18 cellular contexts compared by ENCODE assay signal in genomic region chrX:19954707-19955106, GRCh38. TPM values are rescaled to one million over a fixed set of nuclear protein-coding genes. Genes with fewer than 3 reads are reported as not detected.
DNase-seq lines count a peak whose midpoint lies in the region; TF ChIP-seq lines count a peak whose summit lies in the region.
"Had no signal": no experiment of that assay in that cellular context is flagged by ENCODE, and none has a peak within 500 bp of the region (broad histone marks: within the 10 kb centered on the region; RNA-seq: fewer than 3 reads in every experiment).

No MANE protein-coding gene starts in this region.

- H3K36me3 ChIP-seq in ACC112 (ENCODE audit: insufficient read depth, low read length) (peaks cover under 1% of the 10 kb centered on the region; the same call in 1 of the 2 replicates), SK-N-MC (ENCODE audit: insufficient read depth, low read length) (no peaks in the 10 kb centered on the region), osteoblast (ENCODE audit: insufficient read depth, low read length) (peaks cover 5% of the 10 kb centered on the region), SJCRH30 (peaks cover 2% of the 10 kb centered on the region; the same call in 1 of the 2 replicates), BE2C (no peaks in the 10 kb centered on the region)

- no peaks in the 10 kb centered on the region for H3K27me3 Mint-ChIP-seq in osteocyte (ENCODE audit: unreplicated experiment)

- peaks cover 3% of the 10 kb centered on the region for H4K20me1 ChIP-seq in osteoblast (ENCODE audit: insufficient read depth, low read length)

- H3K9me3 ChIP-seq in SK-N-MC (ENCODE audit: low read depth, low read length) (no peaks in the 10 kb centered on the region), osteoblast (ENCODE audit: low read depth, low read length) (no peaks in the 10 kb centered on the region), SJCRH30 (replicated peaks) (no peaks in the 10 kb centered on the region), BE2C (no peaks in the 10 kb centered on the region)

- H2AFZ ChIP-seq in ACC112 (ENCODE audit: low read length, unreplicated experiment), result no peak overlapping the region
- no peak overlapping the region for H2AFZ ChIP-seq in osteoblast (ENCODE audit: low read length)

- no peak overlapping the region for H3K4me3 ChIP-seq in ACC112 (ENCODE audit: low read depth, low read length)
- H3K4me3 ChIP-seq in SK-N-MC, result no peak overlapping the region
- no peak overlapping the region for H3K4me3 ChIP-seq in fibroblast of mammary gland (ENCODE audit: control insufficient read depth, low read depth, low read length)
- no peak overlapping the region for H3K4me3 ChIP-seq in osteoblast (ENCODE audit: insufficient read depth, low read length)
- H3K4me3 ChIP-seq in SJCRH30, result no peak overlapping the region
- H3K4me3 ChIP-seq in BE2C (ENCODE audit: low read depth, low read length), result no peak overlapping the region

- H3K36me3 Mint-ChIP-seq in osteocyte (ENCODE audit: unreplicated experiment), result peaks cover 5% of the 10 kb centered on the region

- H3K79me2 ChIP-seq in ACC112 (ENCODE audit: control insufficient read depth, insufficient read depth, low read length, unreplicated experiment), result no peaks in the 10 kb centered on the region
- no peaks in the 10 kb centered on the region for H3K79me2 ChIP-seq in osteoblast (ENCODE audit: insufficient read depth, low read length)

- H3K4me1 ChIP-seq in ACC112 (ENCODE audit: control insufficient read depth, insufficient read depth, low read length, unreplicated experiment) (peaks cover 16% of the 10 kb centered on the region), osteoblast (ENCODE audit: insufficient read depth, low read length) (peaks cover 9% of the 10 kb centered on the region), SJCRH30 (no peaks in the 10 kb centered on the region), BE2C (no peaks in the 10 kb centered on the region)

- H3K27me3 ChIP-seq in ACC112 (ENCODE audit: insufficient read depth, low read length) (no peaks in the 10 kb centered on the region), osteoblast (ENCODE audit: insufficient read depth, low read length) (no peaks in the 10 kb centered on the region), SJCRH30 (no peaks in the 10 kb centered on the region), BE2C (no peaks in the 10 kb centered on the region)

- peak; percentile 24 for DNase-seq in SK-N-MC (ENCODE audit: low read depth, low spot score)
- DNase-seq in fibroblast of mammary gland (ENCODE audit: low read depth), result peak; percentile 29
- DNase-seq in osteoblast (ENCODE audit: insufficient read length, low spot score, missing footprints), result no peak
- no peak for DNase-seq in osteocyte (ENCODE audit: extremely low spot score, unreplicated experiment)
- DNase-seq in head of caudate nucleus, result no peak
- DNase-seq in SJCRH30, result no peak
- no peak for DNase-seq in BE2C
- DNase-seq: DMS 273 treated with DMSO at 0.1 percent for 48 hours, H7, KBM-7, MV-4-11, NCI-H1417, NCI-H1930, NCI-H446 treated with DMSO at 0.1 percent for 48 hours had no signal

- no peak overlapping the region for H3K4me3 Mint-ChIP-seq in osteocyte (ENCODE audit: unreplicated experiment)

- intact Hi-C loops in head of caudate nucleus (cut with DNase I), result no loop called here

- H3K9me3 Mint-ChIP-seq in osteocyte (ENCODE audit: unreplicated experiment), result peaks cover 9% of the 10 kb centered on the region

- peaks cover 11% of the 10 kb centered on the region for H3K4me1 Mint-ChIP-seq in osteocyte (ENCODE audit: unreplicated experiment)

- TF ChIP-seq CTCF in fibroblast of mammary gland (conservative IDR thresholded peaks at IDR 0.05; ENCODE audit: control insufficient read depth, insufficient read depth, low read depth, low read length) (no peak), osteoblast (IDR thresholded peaks at IDR 0.05; ENCODE audit: extremely low read depth, low read depth, low read length) (no peak), osteocyte (IDR thresholded peaks at IDR 0.05) (no peak), BE2C (IDR thresholded peaks at IDR 0.05; ENCODE audit: low read depth, low read length) (no peak)

- 0 out of 2 replicates have a peak overlapping the region, but pooled peaks have one; percentile 2 for H3K27ac ChIP-seq in ACC112 (ENCODE audit: low read depth, low read length)
- 0 out of 2 replicates have a peak overlapping the region, but pooled peaks have one; percentile 20 for H3K27ac ChIP-seq in SK-N-MC
- no peak overlapping the region for H3K27ac ChIP-seq in osteoblast (ENCODE audit: low read depth, low read length)
- no peak overlapping the region for H3K27ac ChIP-seq in SJCRH30
- H3K27ac ChIP-seq: C4-2B, HL-60, RWPE1 had no signal

- H3K9ac ChIP-seq in SK-N-MC (ENCODE audit: insufficient read length), result no peak overlapping the region

- no peak overlapping the region for H3K27ac Mint-ChIP-seq in osteocyte (ENCODE audit: unreplicated experiment)

- H3K4me2 ChIP-seq in osteoblast (ENCODE audit: insufficient read depth, low read length), result peak overlapping the region; percentile 10

RNA-seq across cellular contexts. Expression of gene BCLAF3, which starts 36.2 kb away (rescaled TPM):
- total RNA-seq in osteoblast (7.6 and 10.0 TPM in 2 replicates), osteocyte (11.4 and 11.5 TPM in 2 replicates)
- total RNA-seq in SJCRH30 (2014; rRNA removed; shearing (Covaris generic)), result 4.0 and 4.9 TPM in 2 replicates
- polyA plus RNA-seq in BE2C (2012; ENCODE audit: insufficient read depth, insufficient read length, low read depth), result 2.1 TPM

Comparison
In these comparisons a context has a peak if more than half of its experiments do, and no peak if none do; other contexts are left out.
1. H3K27ac ChIP-seq: peak in ACC112 (single experiment) and SK-N-MC (single experiment); none in osteoblast (single experiment) and SJCRH30 (single experiment).
2. DNase-seq: peak in SK-N-MC (single experiment) and fibroblast of mammary gland (single experiment); none in osteoblast (single experiment), osteocyte (single experiment), head of caudate nucleus (0 of 42), SJCRH30 (0 of 2) and BE2C (single experiment).